In the genomic region with DNA sequence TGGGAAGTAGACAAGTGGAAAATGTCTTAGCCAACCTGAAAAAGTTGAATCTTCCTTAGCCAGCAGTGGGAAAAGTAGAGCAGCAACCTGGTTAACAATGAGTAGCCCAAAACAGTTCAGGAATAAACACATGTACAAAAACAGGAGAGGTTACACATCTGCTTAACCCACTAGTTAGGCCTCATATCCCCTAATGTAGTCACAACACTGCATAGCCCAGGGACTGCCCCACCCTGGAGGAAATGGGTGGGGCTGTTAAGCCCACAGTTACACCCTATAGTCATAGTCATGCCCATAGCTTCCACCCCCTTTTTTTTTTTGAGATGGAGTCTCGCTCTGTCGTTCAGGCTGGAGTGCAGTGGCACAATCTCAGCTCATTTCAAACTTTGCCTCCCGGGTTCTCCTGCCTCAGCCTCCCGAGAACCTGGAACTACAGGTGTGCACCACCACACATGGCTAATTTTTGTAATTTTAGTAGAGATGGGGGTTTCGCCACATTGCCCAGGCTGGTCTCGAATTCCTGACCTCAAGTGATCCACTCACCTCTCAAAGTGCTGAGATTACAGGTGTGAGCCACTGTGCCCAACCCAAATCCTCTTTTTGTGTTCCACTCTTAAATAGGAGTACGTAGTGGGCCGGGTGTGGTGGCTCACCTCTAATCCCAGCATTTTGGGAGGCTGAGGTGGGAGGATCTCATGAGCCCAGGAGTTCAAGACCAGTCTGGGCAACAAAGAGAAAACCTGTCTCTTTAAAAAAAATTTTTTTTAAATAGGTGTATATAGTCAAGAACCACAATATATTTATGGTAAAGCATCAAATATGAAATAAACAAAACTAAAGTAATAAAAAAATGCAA, we compare ENCODE assay signal across 7 cellular contexts. TPM values are rescaled to one million over a fixed set of nuclear protein-coding genes. Genes with fewer than 3 reads are reported as not detected.
DNase-seq lines count a peak whose midpoint lies in the region; ATAC-seq and TF ChIP-seq lines count a peak whose summit lies in the region.

No MANE protein-coding gene starts in this region.

- H3K4me1 ChIP-seq in mammary epithelial cell (ENCODE audit: insufficient read depth, low read length) (peaks cover 21% of the 10 kb centered on the region), prostate gland (replicated peaks) (no peaks in the 10 kb centered on the region)

- CTCF ChIA-PET in mammary epithelial cell (lab: Charles Lee; ENCODE audit: low non-redundant PET) = no interaction called here

- DNase-seq in T-helper 2 cell treated with Interferon-gamma antibody and Interleukin-4, amounts not matched to agents 5 μg/mL and 100 μg/mL, for 36 hours (ENCODE audit: low spot score) = peak; percentile 82
- DNase-seq in mammary epithelial cell (peak; percentile 75), omental fat pad (ENCODE audit: low spot score) (no peak), prostate gland (ENCODE audit: low spot score) (no peak), dorsolateral prefrontal cortex (no peak)

- H3K4me2 ChIP-seq in mammary epithelial cell (ENCODE audit: insufficient read depth, low read depth, low read length) = peak overlapping the region; percentile 48

- H4K20me1 ChIP-seq in mammary epithelial cell (ENCODE audit: insufficient read depth, low read length) = no peaks in the 10 kb centered on the region

- H3K36me3 ChIP-seq in mammary epithelial cell (ENCODE audit: insufficient read depth, low read length) (no peaks in the 10 kb centered on the region), prostate gland (no peaks in the 10 kb centered on the region)

- in situ Hi-C loops in mammary epithelial cell (cut with MboI; ENCODE audit: low sequenced_read_pairs in 2 of 2) = no loop called here

- peak; percentile 59 for ATAC-seq in HG03103 (IDR thresholded peaks at IDR 0.05; ENCODE audit: low read depth, unreplicated experiment)
- peak; percentile 55 for ATAC-seq in omental fat pad (ENCODE audit: low FRiP score)

- no peaks in the 10 kb centered on the region for H3K27me3 Mint-ChIP-seq in T-helper 2 cell treated with Interferon-gamma antibody and Interleukin-4, amounts not matched to agents 5 μg/mL and 100 μg/mL, for 36 hours (ENCODE audit: low read depth)

- TF ChIP-seq CTCF in mammary epithelial cell (conservative IDR thresholded peaks at IDR 0.05 in 1 of 2, IDR thresholded peaks at IDR 0.05 in 1 of 2; ENCODE audit: extremely low read depth in 1 of 2, insufficient read depth in 1 of 2, low read depth in 1 of 2, low read length in 2 of 2) = no peak
- TF ChIP-seq CTCF in omental fat pad (IDR thresholded peaks at IDR 0.05) = no peak
- TF ChIP-seq CTCF in prostate gland (IDR thresholded peaks at IDR 0.05) = no peak
- no peak for TF ChIP-seq CTCF in dorsolateral prefrontal cortex (IDR thresholded peaks at IDR 0.05 in 54 of 56, conservative IDR thresholded peaks at IDR 0.05 in 2 of 56; ENCODE audit: low read depth in 1 of 56, partially characterized antibody in 56 of 56)

- no TSS peak for BruUV-seq in mammary epithelial cell (replicated peaks; lab: Mats Ljungman, UMichigan)

- intact Hi-C loops in mammary epithelial cell (cut with micrococcal nuclease) = no loop called here
- intact Hi-C loops in prostate gland (cut with DNase I) = no loop called here
- intact Hi-C loops in dorsolateral prefrontal cortex (cut with DNase I) = no loop called here

- H3K36me3 Mint-ChIP-seq in T-helper 2 cell treated with Interferon-gamma antibody and Interleukin-4, amounts not matched to agents 5 μg/mL and 100 μg/mL, for 36 hours (ENCODE audit: low read depth) = peaks cover 11% of the 10 kb centered on the region

- H3K9ac ChIP-seq in mammary epithelial cell (ENCODE audit: insufficient read depth, low read length) = peak overlapping the region; percentile 14

- H3K4me3 ChIP-seq in mammary epithelial cell (replicated peaks in 1 of 3; ENCODE audit: insufficient read depth in 1 of 3, low read depth in 2 of 3, low read length in 3 of 3) (no peak overlapping the region), prostate gland (no peak overlapping the region), dorsolateral prefrontal cortex (no peak overlapping the region)

- no peaks in the 10 kb centered on the region for H3K9me3 Mint-ChIP-seq in T-helper 2 cell treated with Interferon-gamma antibody and Interleukin-4, amounts not matched to agents 5 μg/mL and 100 μg/mL, for 36 hours

- H3K4me1 Mint-ChIP-seq in T-helper 2 cell treated with Interferon-gamma antibody and Interleukin-4, amounts not matched to agents 5 μg/mL and 100 μg/mL, for 36 hours (ENCODE audit: low read depth) = peaks cover 54% of the 10 kb centered on the region

- H3K27me3 ChIP-seq in mammary epithelial cell (ENCODE audit: insufficient read depth, low read length) = no peaks in the 10 kb centered on the region
- no peaks in the 10 kb centered on the region for H3K27me3 ChIP-seq in prostate gland (replicated peaks; ENCODE audit: insufficient read depth)
- no peaks in the 10 kb centered on the region for H3K27me3 ChIP-seq in dorsolateral prefrontal cortex

- 87% methylated on average over 8 of the region's 8 CpGs for WGBS in mammary epithelial cell (ENCODE audit: low coverage, missing lambda C conversion rate)
- WGBS in prostate gland = 90% methylated on average over 8 of the region's 8 CpGs

- dilution Hi-C loops in mammary epithelial cell (cut with HindIII; ENCODE audit: low sequenced_read_pairs) = no loop called here

- peak overlapping the region; percentile 98 for H3K27ac Mint-ChIP-seq in T-helper 2 cell treated with Interferon-gamma antibody and Interleukin-4, amounts not matched to agents 5 μg/mL and 100 μg/mL, for 36 hours

- TF ChIP-seq POLR2A in GM19193 (IDR thresholded peaks at IDR 0.05; ENCODE audit: extremely low read depth, insufficient read depth, insufficient read length) (peak; percentile 41), prostate gland (IDR thresholded peaks at IDR 0.05) (no peak)

- H3K79me2 ChIP-seq in mammary epithelial cell (ENCODE audit: insufficient read depth, low read length) = peaks cover 100% of the 10 kb centered on the region

- H2AFZ ChIP-seq in mammary epithelial cell (ENCODE audit: low read depth, low read length) = peak overlapping the region; percentile 34

- H3K9me3 ChIP-seq in mammary epithelial cell (replicated peaks; ENCODE audit: insufficient read depth, low read length) = no peaks in the 10 kb centered on the region
- no peaks in the 10 kb centered on the region for H3K9me3 ChIP-seq in prostate gland

- H3K27ac ChIP-seq in mammary epithelial cell (ENCODE audit: insufficient read depth, low read depth, low read length) (peak overlapping the region; percentile 81), prostate gland (no peak overlapping the region), dorsolateral prefrontal cortex (no peak overlapping the region)

- peak overlapping the region; percentile 82 for H3K4me3 Mint-ChIP-seq in T-helper 2 cell treated with Interferon-gamma antibody and Interleukin-4, amounts not matched to agents 5 μg/mL and 100 μg/mL, for 36 hours

RNA-seq across cellular contexts. Expression of a gene that starts 24.5 kb away (rescaled TPM):
- total RNA-seq in mammary epithelial cell (10 to 100 TPM; 40.0 to 67.3 TPM), omental fat pad (10 to 100 TPM; 77.5 to 84.1 (median 80.1) TPM), prostate gland (10 to 100 TPM; 57.4 to 93.6 TPM), dorsolateral prefrontal cortex (100 to 1,000 TPM in 71 of 120 experiments, 10 to 100 TPM in 49; 46.6 to 155 (median 106) TPM)
- 38.9 TPM for polyA plus RNA-seq in mammary epithelial cell
- polyA minus RNA-seq in mammary epithelial cell = 84.7 TPM

Comparison
In these comparisons a context has a peak if more than half of its experiments do, and no peak if none do; other contexts are left out.
1. DNase-seq: peak in T-helper 2 cell treated with Interferon-gamma antibody and Interleukin-4, amounts not matched to agents 5 μg/mL and 100 μg/mL, for 36 hours (single experiment) and mammary epithelial cell (single experiment); none in omental fat pad (single experiment), prostate gland (single experiment) and dorsolateral prefrontal cortex (0 of 10).